2 cellular contexts compared by ENCODE assay signal in the genomic region with DNA sequence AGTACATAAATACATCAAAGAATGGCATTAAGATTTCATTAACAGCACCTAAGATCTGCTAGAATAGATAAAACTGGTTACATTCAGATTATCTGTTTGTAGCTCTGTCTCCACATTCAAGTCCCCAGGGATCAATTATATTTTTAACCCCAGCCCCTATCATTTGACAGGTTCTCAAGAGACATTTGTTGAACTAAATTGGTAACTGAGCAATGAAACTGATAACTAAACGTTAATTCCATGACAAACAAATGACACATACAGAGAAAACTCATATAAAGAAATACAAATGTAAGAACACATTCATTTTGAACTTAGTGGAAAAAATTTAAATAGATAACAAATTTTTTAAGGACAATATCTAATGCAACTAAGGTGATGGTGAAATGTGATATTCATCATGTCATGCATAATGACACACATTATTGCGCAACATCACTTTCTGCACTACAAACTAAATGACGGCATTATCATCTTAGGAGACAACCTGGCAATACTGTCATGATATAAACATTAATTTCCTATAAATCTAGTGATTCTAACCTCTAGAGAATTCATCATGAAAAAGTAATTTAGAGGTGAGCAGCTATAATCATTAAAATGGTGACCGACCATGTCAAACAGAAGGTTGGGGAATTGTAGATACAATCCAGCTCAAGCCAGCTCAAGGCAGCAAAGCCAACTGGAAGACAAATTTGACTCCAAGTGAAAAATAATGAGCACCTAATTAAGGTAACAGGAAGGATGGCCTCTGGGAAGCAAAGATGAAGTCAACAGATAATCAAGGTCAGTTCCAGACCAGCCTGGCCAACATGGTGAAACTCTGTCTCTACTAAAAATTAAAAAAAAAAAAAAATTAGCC.
TF ChIP-seq lines count a peak whose summit lies in the region.

No MANE protein-coding gene starts in this region.

TF ChIP-seq in HEK293, 187 proteins besides CTCF, POLR2A, EP300 and RAD21 (continues in another document):
- TF ChIP-seq ZNF211 (tag by site-specific recombination; IDR thresholded peaks at IDR 0.05; ENCODE audit: low read depth): no peak
- TF ChIP-seq ZNF184 (tag by site-specific recombination; IDR thresholded peaks at IDR 0.05): no peak
- TF ChIP-seq ZNF335 (tag by site-specific recombination; conservative IDR thresholded peaks at IDR 0.05): no peak
- no peak for TF ChIP-seq ZNF223 (tag by site-specific recombination; IDR thresholded peaks at IDR 0.05)
- TF ChIP-seq, protein P1, sequence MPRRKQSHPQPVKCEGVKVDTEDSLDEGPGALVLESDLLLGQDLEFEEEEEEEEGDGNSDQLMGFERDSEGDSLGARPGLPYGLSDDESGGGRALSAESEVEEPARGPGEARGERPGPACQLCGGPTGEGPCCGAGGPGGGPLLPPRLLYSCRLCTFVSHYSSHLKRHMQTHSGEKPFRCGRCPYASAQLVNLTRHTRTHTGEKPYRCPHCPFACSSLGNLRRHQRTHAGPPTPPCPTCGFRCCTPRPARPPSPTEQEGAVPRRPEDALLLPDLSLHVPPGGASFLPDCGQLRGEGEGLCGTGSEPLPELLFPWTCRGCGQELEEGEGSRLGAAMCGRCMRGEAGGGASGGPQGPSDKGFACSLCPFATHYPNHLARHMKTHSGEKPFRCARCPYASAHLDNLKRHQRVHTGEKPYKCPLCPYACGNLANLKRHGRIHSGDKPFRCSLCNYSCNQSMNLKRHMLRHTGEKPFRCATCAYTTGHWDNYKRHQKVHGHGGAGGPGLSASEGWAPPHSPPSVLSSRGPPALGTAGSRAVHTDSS (tag by site-specific recombination; IDR thresholded peaks at IDR 0.05): no peak
- no peak for TF ChIP-seq ZNF560 (tag by site-specific recombination; IDR thresholded peaks at IDR 0.05; ENCODE audit: borderline replicate concordance)
- no peak for TF ChIP-seq ZNF266 (tag by site-specific recombination; IDR thresholded peaks at IDR 0.05; ENCODE audit: low read depth)
- TF ChIP-seq ZNF175 (tag by site-specific recombination; IDR thresholded peaks at IDR 0.05): no peak
- TF ChIP-seq PRDM1 (tag by site-specific recombination; IDR thresholded peaks at IDR 0.05): 0 out of 2 replicates have a peak, but pooled peaks have one; percentile 23
- peak; percentile 63; the same call in 1 of the 2 replicates for TF ChIP-seq SP7 (tag by site-specific recombination; IDR thresholded peaks at IDR 0.05)
- no peak for TF ChIP-seq KLF1 (tag by site-specific recombination; IDR thresholded peaks at IDR 0.05)
- TF ChIP-seq, protein P2, sequence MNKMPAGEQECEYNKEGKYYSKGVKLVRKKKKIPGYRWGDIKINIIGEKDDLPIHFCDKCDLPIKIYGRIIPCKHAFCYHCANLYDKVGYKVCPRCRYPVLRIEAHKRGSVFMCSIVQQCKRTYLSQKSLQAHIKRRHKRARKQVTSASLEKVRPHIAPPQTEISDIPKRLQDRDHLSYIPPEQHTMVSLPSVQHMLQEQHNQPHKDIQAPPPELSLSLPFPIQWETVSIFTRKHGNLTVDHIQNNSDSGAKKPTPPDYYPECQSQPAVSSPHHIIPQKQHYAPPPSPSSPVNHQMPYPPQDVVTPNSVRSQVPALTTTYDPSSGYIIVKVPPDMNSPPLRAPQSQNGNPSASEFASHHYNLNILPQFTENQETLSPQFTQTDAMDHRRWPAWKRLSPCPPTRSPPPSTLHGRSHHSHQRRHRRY (tag by site-specific recombination; IDR thresholded peaks at IDR 0.05): no peak
- TF ChIP-seq ZNF777 (tag by site-specific recombination; IDR thresholded peaks at IDR 0.05; ENCODE audit: borderline replicate concordance): no peak
- TF ChIP-seq ZNF600 (tag by site-specific recombination; IDR thresholded peaks at IDR 0.05): no peak
- no peak for TF ChIP-seq ZNF768 (tag by site-specific recombination; IDR thresholded peaks at IDR 0.05)
- TF ChIP-seq ZNF140 (tag by site-specific recombination; IDR thresholded peaks at IDR 0.05): no peak
- TF ChIP-seq ZNF610 (tag by site-specific recombination; IDR thresholded peaks at IDR 0.05; ENCODE audit: borderline replicate concordance): no peak
- no peak for TF ChIP-seq ZNF146 (tag by site-specific recombination; IDR thresholded peaks at IDR 0.05)
- no peak for TF ChIP-seq ZNF341 (tag by site-specific recombination; IDR thresholded peaks at IDR 0.05; ENCODE audit: low read depth)
- no peak for TF ChIP-seq ZNF624 (tag by site-specific recombination; IDR thresholded peaks at IDR 0.05)
- no peak for TF ChIP-seq SP3 (tag by site-specific recombination; IDR thresholded peaks at IDR 0.05)
- no peak for TF ChIP-seq SETDB1 (IDR thresholded peaks at IDR 0.05; ENCODE audit: insufficient read length, low read length)
- TF ChIP-seq EGR2 (tag by site-specific recombination; IDR thresholded peaks at IDR 0.05; ENCODE audit: low read depth): no peak
- peak; percentile 83 for TF ChIP-seq ZNF629 (tag by site-specific recombination; IDR thresholded peaks at IDR 0.05)
- TF ChIP-seq, protein P3, sequence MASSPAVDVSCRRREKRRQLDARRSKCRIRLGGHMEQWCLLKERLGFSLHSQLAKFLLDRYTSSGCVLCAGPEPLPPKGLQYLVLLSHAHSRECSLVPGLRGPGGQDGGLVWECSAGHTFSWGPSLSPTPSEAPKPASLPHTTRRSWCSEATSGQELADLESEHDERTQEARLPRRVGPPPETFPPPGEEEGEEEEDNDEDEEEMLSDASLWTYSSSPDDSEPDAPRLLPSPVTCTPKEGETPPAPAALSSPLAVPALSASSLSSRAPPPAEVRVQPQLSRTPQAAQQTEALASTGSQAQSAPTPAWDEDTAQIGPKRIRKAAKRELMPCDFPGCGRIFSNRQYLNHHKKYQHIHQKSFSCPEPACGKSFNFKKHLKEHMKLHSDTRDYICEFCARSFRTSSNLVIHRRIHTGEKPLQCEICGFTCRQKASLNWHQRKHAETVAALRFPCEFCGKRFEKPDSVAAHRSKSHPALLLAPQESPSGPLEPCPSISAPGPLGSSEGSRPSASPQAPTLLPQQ (tag by site-specific recombination; IDR thresholded peaks at IDR 0.05): no peak
- TF ChIP-seq, protein P4, sequence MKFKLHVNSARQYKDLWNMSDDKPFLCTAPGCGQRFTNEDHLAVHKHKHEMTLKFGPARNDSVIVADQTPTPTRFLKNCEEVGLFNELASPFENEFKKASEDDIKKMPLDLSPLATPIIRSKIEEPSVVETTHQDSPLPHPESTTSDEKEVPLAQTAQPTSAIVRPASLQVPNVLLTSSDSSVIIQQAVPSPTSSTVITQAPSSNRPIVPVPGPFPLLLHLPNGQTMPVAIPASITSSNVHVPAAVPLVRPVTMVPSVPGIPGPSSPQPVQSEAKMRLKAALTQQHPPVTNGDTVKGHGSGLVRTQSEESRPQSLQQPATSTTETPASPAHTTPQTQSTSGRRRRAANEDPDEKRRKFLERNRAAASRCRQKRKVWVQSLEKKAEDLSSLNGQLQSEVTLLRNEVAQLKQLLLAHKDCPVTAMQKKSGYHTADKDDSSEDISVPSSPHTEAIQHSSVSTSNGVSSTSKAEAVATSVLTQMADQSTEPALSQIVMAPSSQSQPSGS (tag by site-specific recombination; IDR thresholded peaks at IDR 0.05; ENCODE audit: low read depth): peak; percentile 75
- no peak for TF ChIP-seq SALL2 (tag by site-specific recombination; IDR thresholded peaks at IDR 0.05; ENCODE audit: borderline replicate concordance)
- peak; percentile 42 for TF ChIP-seq ZNF366 (tag by site-specific recombination; conservative IDR thresholded peaks at IDR 0.05)
- peak; percentile 16; the same call in 1 of the 2 replicates for TF ChIP-seq GLI2 (tag by site-specific recombination; IDR thresholded peaks at IDR 0.05; ENCODE audit: borderline replicate concordance, low read depth)

TF ChIP-seq in HepG2, 621 proteins besides CTCF, POLR2A, EP300 and RAD21:
- TF ChIP-seq KLF6 (CRISPR knock-in tag; IDR thresholded peaks at IDR 0.05): no peak
- TF ChIP-seq ZNF383 (CRISPR knock-in tag; IDR thresholded peaks at IDR 0.05; ENCODE audit: borderline replicate concordance): no peak
- no peak for TF ChIP-seq SNAPC2 (CRISPR knock-in tag; IDR thresholded peaks at IDR 0.05)
- TF ChIP-seq CCDC6 (CRISPR knock-in tag; IDR thresholded peaks at IDR 0.05): no peak
- TF ChIP-seq ZNF292 (CRISPR knock-in tag; IDR thresholded peaks at IDR 0.05; ENCODE audit: borderline replicate concordance, low read depth): no peak
- TF ChIP-seq, protein P5, sequence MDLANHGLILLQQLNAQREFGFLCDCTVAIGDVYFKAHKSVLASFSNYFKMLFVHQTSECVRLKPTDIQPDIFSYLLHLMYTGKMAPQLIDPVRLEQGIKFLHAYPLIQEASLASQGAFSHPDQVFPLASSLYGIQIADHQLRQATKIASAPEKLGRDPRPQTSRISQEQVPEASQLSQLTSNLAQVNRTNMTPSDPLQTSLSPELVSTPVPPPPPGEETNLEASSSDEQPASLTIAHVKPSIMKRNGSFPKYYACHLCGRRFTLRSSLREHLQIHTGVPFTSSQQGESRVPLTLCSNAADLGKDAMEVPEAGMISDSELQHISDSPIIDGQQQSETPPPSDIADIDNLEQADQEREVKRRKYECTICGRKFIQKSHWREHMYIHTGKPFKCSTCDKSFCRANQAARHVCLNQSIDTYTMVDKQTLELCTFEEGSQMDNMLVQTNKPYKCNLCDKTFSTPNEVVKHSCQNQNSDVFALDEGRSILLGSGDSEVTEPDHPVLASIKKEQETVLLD (CRISPR knock-in tag; IDR thresholded peaks at IDR 0.05; ENCODE audit: low read depth): no peak
- no peak for TF ChIP-seq ZNF569 (CRISPR knock-in tag; IDR thresholded peaks at IDR 0.05; ENCODE audit: borderline replicate concordance)
- TF ChIP-seq ATF1 (CRISPR knock-in tag; IDR thresholded peaks at IDR 0.05): no peak
- no peak for TF ChIP-seq TEAD3 (CRISPR knock-in tag; optimal IDR thresholded peaks at IDR 0.05; ENCODE audit: borderline replicate concordance)
- TF ChIP-seq TEAD2 (CRISPR knock-in tag; IDR thresholded peaks at IDR 0.05): no peak
- TF ChIP-seq PRPF4 (IDR thresholded peaks at IDR 0.05; ENCODE audit: low read depth, low read length, poor library complexity, severe bottlenecking): no peak
- peak; percentile 94 for TF ChIP-seq CEBPG (CRISPR knock-in tag; IDR thresholded peaks at IDR 0.05)
- TF ChIP-seq, protein P6, sequence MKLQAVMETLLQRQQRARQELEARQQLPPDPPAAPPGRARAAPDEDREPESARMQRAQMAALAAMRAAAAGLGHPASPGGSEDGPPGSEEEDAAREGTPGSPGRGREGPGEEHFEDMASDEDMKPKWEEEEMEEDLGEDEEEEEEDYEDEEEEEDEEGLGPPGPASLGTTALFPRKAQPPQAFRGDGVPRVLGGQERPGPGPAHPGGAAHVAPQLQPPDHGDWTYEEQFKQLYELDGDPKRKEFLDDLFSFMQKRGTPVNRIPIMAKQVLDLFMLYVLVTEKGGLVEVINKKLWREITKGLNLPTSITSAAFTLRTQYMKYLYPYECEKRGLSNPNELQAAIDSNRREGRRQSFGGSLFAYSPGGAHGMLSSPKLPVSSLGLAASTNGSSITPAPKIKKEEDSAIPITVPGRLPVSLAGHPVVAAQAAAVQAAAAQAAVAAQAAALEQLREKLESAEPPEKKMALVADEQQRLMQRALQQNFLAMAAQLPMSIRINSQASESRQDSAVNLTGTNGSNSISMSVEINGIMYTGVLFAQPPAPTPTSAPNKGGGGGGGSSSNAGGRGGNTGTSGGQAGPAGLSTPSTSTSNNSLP (IDR thresholded peaks at IDR 0.05; ENCODE audit: low read depth, low read length): 0 out of 2 replicates have a peak, but pooled peaks have one; percentile 27
- no peak for TF ChIP-seq POLR2AphosphoS2 (IDR thresholded peaks at IDR 0.05; ENCODE audit: low read depth, low read length)
- no peak for TF ChIP-seq NFE2L2 (IDR thresholded peaks at IDR 0.05; ENCODE audit: low read length)
- TF ChIP-seq ZNF234 (CRISPR knock-in tag; conservative IDR thresholded peaks at IDR 0.05): no peak
- no peak for TF ChIP-seq PHF5A (CRISPR knock-in tag; IDR thresholded peaks at IDR 0.05; ENCODE audit: low read depth, unreplicated experiment)
- TF ChIP-seq SMC3 (IDR thresholded peaks at IDR 0.05; ENCODE audit: low read length): peak; percentile 38; the same call in 1 of the 2 replicates
- peak; percentile 99 for TF ChIP-seq CEBPB (IDR thresholded peaks at IDR 0.05; ENCODE audit: borderline replicate concordance, low read depth, low read length)
